In the genomic region with DNA sequence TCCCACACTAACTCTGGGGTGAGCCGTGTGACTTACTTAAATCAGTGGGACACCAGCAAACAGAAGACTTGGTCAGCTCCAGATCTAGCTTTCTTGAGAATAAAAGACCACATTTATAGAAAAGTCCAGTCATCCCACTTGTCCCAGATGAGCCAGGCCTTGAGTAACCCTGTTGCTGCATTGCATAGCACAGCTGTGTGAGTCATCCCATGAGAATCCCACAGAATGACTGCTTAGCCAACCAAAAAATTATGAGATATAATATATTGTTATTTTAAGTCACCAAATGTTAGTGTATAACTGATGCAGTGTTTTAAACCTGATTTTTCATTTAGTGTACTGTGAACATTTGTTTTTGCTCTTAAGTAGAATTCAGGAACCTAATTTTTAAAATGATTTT, we compare ENCODE assay signal across 11 cellular contexts.
DNase-seq lines count a peak whose midpoint lies in the region; FAIRE-seq and TF ChIP-seq lines count a peak whose summit lies in the region.
"Had no signal": no experiment of that assay in that cellular context is flagged by ENCODE, and none has a peak within 500 bp of the region (broad histone marks: within the 10 kb centered on the region; RNA-seq: fewer than 3 reads in every experiment).

No MANE protein-coding gene starts in this region.

- H3K9me1 ChIP-seq in keratinocyte (ENCODE audit: control insufficient read depth, extremely low read depth, insufficient read depth, low read length), result no peaks in the 10 kb centered on the region

- H3K27ac ChIP-seq in AG04450 (ENCODE audit: low read depth, low read length) (peak overlapping the region; percentile 86), keratinocyte (ENCODE audit: control insufficient read depth, insufficient read depth, low read length) (no peak overlapping the region), MM.1S (ENCODE audit: low read length) (no peak overlapping the region)
- H3K27ac ChIP-seq: colonic mucosa had no signal

- no peaks in the 10 kb centered on the region for H4K20me1 ChIP-seq in keratinocyte (ENCODE audit: control insufficient read depth, extremely low read depth, insufficient read depth, low read length)
- H4K20me1 ChIP-seq in MM.1S (ENCODE audit: insufficient read depth, low read length), result no peaks in the 10 kb centered on the region

- H3K4me1 ChIP-seq in keratinocyte (ENCODE audit: control insufficient read depth, extremely low read depth, insufficient read depth, low read length) (no peaks in the 10 kb centered on the region), MM.1S (ENCODE audit: low read length) (no peaks in the 10 kb centered on the region)
- H3K4me1 ChIP-seq: colonic mucosa had no signal

- H3K79me2 ChIP-seq in keratinocyte (ENCODE audit: control insufficient read depth, insufficient read depth, low read length) (no peaks in the 10 kb centered on the region), MM.1S (ENCODE audit: low read length) (no peaks in the 10 kb centered on the region)

- no peaks in the 10 kb centered on the region for H3F3A ChIP-seq in MM.1S (ENCODE audit: insufficient read depth, low read length)

- no peaks in the 10 kb centered on the region for H3K9me2 ChIP-seq in MM.1S (replicated peaks; ENCODE audit: insufficient read depth, low read length)

- dilution Hi-C loops in keratinocyte (cut with MboI; ENCODE audit: extremely low pct_ligation_motif_present, low sequenced_read_pairs), result no loop called here

- H3K9me3 ChIP-seq in AG04450 (ENCODE audit: control insufficient read depth, insufficient read depth, low read length) (no peaks in the 10 kb centered on the region), keratinocyte (ENCODE audit: control insufficient read depth, low read depth, low read length) (no peaks in the 10 kb centered on the region), MM.1S (replicated peaks; ENCODE audit: insufficient read depth, low read length) (no peaks in the 10 kb centered on the region)
- H3K9me3 ChIP-seq: colonic mucosa had no signal

- H3K36me3 ChIP-seq in keratinocyte (ENCODE audit: control insufficient read depth in 2 of 2, extremely low read depth in 1 of 2, insufficient read depth in 2 of 2, low read length in 2 of 2) (no peaks in the 10 kb centered on the region), MM.1S (replicated peaks; ENCODE audit: insufficient read depth, low read length) (no peaks in the 10 kb centered on the region)
- H3K36me3 ChIP-seq: colonic mucosa had no signal

- TF ChIP-seq CTCF in AG04450 (IDR thresholded peaks at IDR 0.05; ENCODE audit: low read depth, low read length), result no peak
- TF ChIP-seq CTCF in keratinocyte (optimal IDR thresholded peaks at IDR 0.05 in 1 of 3, IDR thresholded peaks at IDR 0.05 in 1 of 3, conservative IDR thresholded peaks at IDR 0.05 in 1 of 3; ENCODE audit: extremely low read depth in 1 of 3, insufficient read depth in 2 of 3, low read length in 3 of 3), result no peak
- TF ChIP-seq CTCF in MM.1S (IDR thresholded peaks at IDR 0.05; ENCODE audit: low read length), result no peak

- CTCF ChIA-PET in AG04450 (lab: Charles Lee), result no interaction called here

- FAIRE-seq in keratinocyte (lab: Jason Lieb, UNC), result no peak

- no peak overlapping the region for H3K9ac ChIP-seq in keratinocyte (ENCODE audit: control insufficient read depth, extremely low read depth, insufficient read depth, low read length)
- no peak overlapping the region for H3K9ac ChIP-seq in MM.1S (ENCODE audit: low read length)

- POLR2A ChIA-PET in AG04450 (lab: Yijun Ruan, JAX), result no interaction called here

- no peaks in the 10 kb centered on the region for H3K27me3 ChIP-seq in AG04450 (ENCODE audit: control insufficient read depth, insufficient read depth, low read length)
- H3K27me3 ChIP-seq in keratinocyte (ENCODE audit: control insufficient read depth, extremely low read depth, insufficient read depth, low read length), result no peaks in the 10 kb centered on the region
- no peaks in the 10 kb centered on the region for H3K27me3 ChIP-seq in MM.1S (replicated peaks; ENCODE audit: insufficient read depth, low read length)
- H3K27me3 ChIP-seq: colonic mucosa had no signal

- DNase-seq in AG04450 (ENCODE audit: low read depth, low spot score) (peak; percentile 87), LHCN-M2 (ENCODE audit: low read depth) (peak; percentile 98), brain pericyte (ENCODE audit: low read depth, low spot score) (peak; percentile 21), keratinocyte (ENCODE audit: low read depth, low spot score) (peak; percentile 9), MM.1S (no peak), NOMO-1 (lab: John Stamatoyannopoulos, UW; ENCODE audit: unreplicated experiment in 2 of 2) (no peak), OCI-M2 (lab: John Stamatoyannopoulos, UW; ENCODE audit: unreplicated experiment) (no peak)
- DNase-seq in stimulated activated CD4-positive, alpha-beta T cell treated with anti-CD3 and anti-CD28 coated beads, Interleukin-4, amount 100 ng/mL, for 4 hours, result no peak
- DNase-seq: activated CD8-positive, alpha-beta memory T cell treated with anti-CD3 and anti-CD28 coated beads, Interleukin-2, amount 50 U/mL, for 48 hours; colonic mucosa; NCI-H2107 had no signal

- H3K4me3 ChIP-seq in AG04450 (ENCODE audit: low read depth, low read length), result no peak overlapping the region
- H3K4me3 ChIP-seq in keratinocyte (ENCODE audit: control insufficient read depth in 2 of 3, extremely low read depth in 1 of 3, insufficient read depth in 2 of 3, low read depth in 1 of 3, low read length in 3 of 3), result no peak overlapping the region
- no peak overlapping the region for H3K4me3 ChIP-seq in MM.1S (ENCODE audit: low read length)
- H3K4me3 ChIP-seq: colonic mucosa had no signal

- H3K4me2 ChIP-seq in keratinocyte (ENCODE audit: control insufficient read depth, extremely low read depth, insufficient read depth, low read depth, low read length) (no peak overlapping the region), MM.1S (ENCODE audit: low read depth, low read length) (no peak overlapping the region)

- H2AFZ ChIP-seq in keratinocyte (ENCODE audit: control insufficient read depth, low read length) (no peak overlapping the region), MM.1S (ENCODE audit: low read length) (no peak overlapping the region)

Comparison
In these comparisons a context has a peak if more than half of its experiments do, and no peak if none do; other contexts are left out.
1. DNase-seq: peak in AG04450 (single experiment), LHCN-M2 (single experiment), brain pericyte (single experiment) and keratinocyte (single experiment); none in MM.1S (single experiment), NOMO-1 (0 of 2), OCI-M2 (single experiment) and stimulated activated CD4-positive, alpha-beta T cell treated with anti-CD3 and anti-CD28 coated beads, Interleukin-4, amount 100 ng/mL, for 4 hours (0 of 2).